In genomic region chr6:108914235-108915022, GRCh38 we compare ENCODE assay signal across 8 cellular contexts.
DNase-seq lines count a peak whose midpoint lies in the region; ATAC-seq and TF ChIP-seq lines count a peak whose summit lies in the region.

No MANE protein-coding gene starts in this region.

- no peak for ATAC-seq in GM18867 (IDR thresholded peaks at IDR 0.05; ENCODE audit: unreplicated experiment)

- TF ChIP-seq CTCF in WERI-Rb-1 (IDR thresholded peaks at IDR 0.05; ENCODE audit: low read depth, low read length) (peak; percentile 73), esophagus muscularis mucosa (IDR thresholded peaks at IDR 0.05) (peak in 1 of 3 experiments; percentile 38), retinal pigment epithelial cell (conservative IDR thresholded peaks at IDR 0.05; ENCODE audit: low read depth, low read length) (peak; percentile 50)

- in situ Hi-C loops in ACHN (cut with HindIII; ENCODE audit: low pct_ligation_motif_present, low pct_unique_long_range_greater_than_20kb, low sequenced_read_pairs): no loop called here

- intact Hi-C loops in esophagus muscularis mucosa (cut with DNase I): no loop called here

- no peak for TF ChIP-seq EP300 in esophagus muscularis mucosa (IDR thresholded peaks at IDR 0.05)

- H3K9me3 ChIP-seq in WERI-Rb-1 (ENCODE audit: severe bottlenecking) (no peaks in the 10 kb centered on the region), esophagus muscularis mucosa (no peaks in the 10 kb centered on the region)

- H3K36me3 ChIP-seq in WERI-Rb-1: no peaks in the 10 kb centered on the region
- H3K36me3 ChIP-seq in esophagus muscularis mucosa: no peaks in the 10 kb centered on the region

- 50% methylated on average over 4 of the region's 4 CpGs for WGBS in esophagus muscularis mucosa

- DNase-seq in ACHN (peak; percentile 39), H4 (ENCODE audit: low spot score) (peak; percentile 10), WERI-Rb-1 (peak; percentile 52), esophagus muscularis mucosa (ENCODE audit: extremely low spot score) (no peak), retinal pigment epithelial cell (ENCODE audit: low read depth) (no peak), epidermal melanocyte (ENCODE audit: insufficient read length, low spot score) (no peak), NCI-H2227 treated with DMSO at 0.1 percent for 48 hours (lab: John Stamatoyannopoulos, UW) (no peak)

- H3K4me1 ChIP-seq in esophagus muscularis mucosa: peaks cover 0 to 9% (median 2%) of the 10 kb centered on the region in 4 donors

- no peak overlapping the region for H3K4me3 ChIP-seq in WERI-Rb-1 (ENCODE audit: low read depth, low read length)
- no peak overlapping the region for H3K4me3 ChIP-seq in esophagus muscularis mucosa
- H3K4me3 ChIP-seq in retinal pigment epithelial cell (ENCODE audit: low read length): no peak overlapping the region

- no peak overlapping the region for H3K27ac ChIP-seq in WERI-Rb-1
- H3K27ac ChIP-seq in esophagus muscularis mucosa (replicated peaks in 1 of 4): peak overlapping the region in 3 of 4 donors; percentile 22 to 25 (median 23)

- H3K27me3 ChIP-seq in WERI-Rb-1 (ENCODE audit: insufficient read depth, low read depth, severe bottlenecking) (no peaks in the 10 kb centered on the region), esophagus muscularis mucosa (no peaks in the 10 kb centered on the region)

- no peak for TF ChIP-seq POLR2A in esophagus muscularis mucosa (IDR thresholded peaks at IDR 0.05; ENCODE audit: low read depth)

Comparison
In these comparisons a context has a peak if more than half of its experiments do, and no peak if none do; other contexts are left out.
1. DNase-seq: peak in ACHN (single experiment), H4 (single experiment) and WERI-Rb-1 (single experiment); none in esophagus muscularis mucosa (single experiment), retinal pigment epithelial cell (single experiment), epidermal melanocyte (single experiment) and NCI-H2227 treated with DMSO at 0.1 percent for 48 hours (single experiment).